In the genomic region with DNA sequence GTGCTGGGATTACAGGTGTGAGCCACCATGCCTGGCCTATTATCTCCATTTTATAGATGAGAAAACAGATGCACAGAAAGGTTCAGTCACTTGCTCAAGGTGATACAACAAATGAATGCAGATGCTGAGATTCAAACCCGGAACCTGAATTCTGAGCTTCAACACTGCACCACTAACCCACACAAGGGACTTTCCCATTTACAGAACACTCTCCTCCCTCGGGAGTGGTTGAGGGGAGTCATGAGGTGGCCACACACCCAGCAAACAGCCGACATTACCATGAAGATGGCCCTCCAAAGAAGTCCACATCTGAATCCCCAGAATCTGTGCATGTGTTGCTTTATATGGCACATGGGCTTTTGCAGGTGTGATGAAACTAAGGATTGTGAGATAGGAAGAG, we compare ENCODE assay signal across 23 cellular contexts. TPM values are rescaled to one million over a fixed set of nuclear protein-coding genes. Genes with fewer than 3 reads are reported as not detected.
DNase-seq lines count a peak whose midpoint lies in the region; ATAC-seq, FAIRE-seq and TF ChIP-seq lines count a peak whose summit lies in the region.
"Had no signal": no experiment of that assay in that cellular context is flagged by ENCODE, and none has a peak within 500 bp of the region (broad histone marks: within the 10 kb centered on the region; RNA-seq: fewer than 3 reads in every experiment).

No MANE protein-coding gene starts in this region.

- TF ChIP-seq CTCF in activated B cell treated with CpG ODN at 0.5 μM for 24 hours (IDR thresholded peaks at IDR 0.05) (no peak), glutamatergic neuron (IDR thresholded peaks at IDR 0.05; ENCODE audit: partially characterized antibody, unreplicated experiment) (no peak)

- ATAC-seq in activated B cell treated with CpG ODN at 0.5 μM for 24 hours (ENCODE audit: low read depth) (peak; percentile 99), HG03439 (IDR thresholded peaks at IDR 0.05; ENCODE audit: unreplicated experiment) (no peak)
- ATAC-seq: GM23338; left colon; psoas muscle; stimulated activated naive CD8-positive, alpha-beta T cell treated with anti-CD3 and anti-CD28 coated beads, Interleukin-15, Interleukin-2, amounts not matched to agents 100 U/mL and 50 U/mL, for 24 hours had no signal

- intact Hi-C loops in CD4-positive, alpha-beta memory T cell (cut with micrococcal nuclease), result no loop called here
- intact Hi-C loops in activated B cell treated with CpG ODN at 0.5 μM for 24 hours (cut with micrococcal nuclease), result loop anchor here (1.0 kb wide), 2 partner anchors 8 to 10 kb away; a partner anchor contains a TSS

- no peak overlapping the region for H3K4me3 ChIP-seq in CD4-positive, alpha-beta memory T cell (ENCODE audit: low read length in 2 of 2)
- H3K4me3 ChIP-seq: GM23338, neural progenitor cell, psoas muscle, transverse colon had no signal

- CTCF ChIA-PET in CD4-positive, alpha-beta memory T cell (lab: Charles Lee; ENCODE audit: partially characterized antibody), result interaction anchor here (1.0 kb wide), 1 partner anchor 40 kb away, joined by 3 read pairs; no protein-coding TSS in a partner anchor
- CTCF ChIA-PET in activated B cell treated with CpG ODN at 0.5 μM for 24 hours (lab: Charles Lee), result interaction anchor here (1.0 to 1.6 kb wide), 2 partner anchors 17 to 40 kb away, joined by 3 to 4 read pairs; no protein-coding TSS in a partner anchor
- CTCF ChIA-PET in activated CD4-positive, alpha-beta T cell treated with anti-CD3 and anti-CD28 coated beads, Interleukin-2, amount 10 ng/mL, durations not matched to agents 7 days and 5 days (lab: Charles Lee), result interaction anchor here (1.1 kb wide), 1 partner anchor 17 kb away, joined by 3 read pairs; no protein-coding TSS in a partner anchor

- H3K36me3 Mint-ChIP-seq in CD4-positive, alpha-beta memory T cell, result peaks cover 27 to 45% of the 10 kb centered on the region in 2 donors
- H3K36me3 Mint-ChIP-seq in activated B cell treated with CpG ODN at 0.5 μM for 24 hours (ENCODE audit: low read depth) (peaks cover 38% of the 10 kb centered on the region), glutamatergic neuron (ENCODE audit: unreplicated experiment) (no peaks in the 10 kb centered on the region)
- H3K36me3 Mint-ChIP-seq in activated CD4-positive, alpha-beta T cell treated with anti-CD3 and anti-CD28 coated beads, Interleukin-2, amount 10 ng/mL, durations not matched to agents 7 days and 5 days (ENCODE audit: low read depth), result peaks cover 25% of the 10 kb centered on the region

- H3K27me3 Mint-ChIP-seq in CD4-positive, alpha-beta memory T cell, result no peaks in the 10 kb centered on the region
- H3K27me3 Mint-ChIP-seq in activated B cell treated with CpG ODN at 0.5 μM for 24 hours (no peaks in the 10 kb centered on the region), glutamatergic neuron (ENCODE audit: unreplicated experiment) (peaks cover 4% of the 10 kb centered on the region)
- H3K27me3 Mint-ChIP-seq in activated CD4-positive, alpha-beta T cell treated with anti-CD3 and anti-CD28 coated beads, Interleukin-2, amount 10 ng/mL, durations not matched to agents 7 days and 5 days, result no peaks in the 10 kb centered on the region
- H3K27me3 Mint-ChIP-seq: brain had no signal

- H3K4me3 Mint-ChIP-seq in CD4-positive, alpha-beta memory T cell, result no peak overlapping the region
- H3K4me3 Mint-ChIP-seq in activated B cell treated with CpG ODN at 0.5 μM for 24 hours (peak overlapping the region; percentile 8), glutamatergic neuron (ENCODE audit: unreplicated experiment) (no peak overlapping the region)
- no peak overlapping the region for H3K4me3 Mint-ChIP-seq in activated CD4-positive, alpha-beta T cell treated with anti-CD3 and anti-CD28 coated beads, Interleukin-2, amount 10 ng/mL, durations not matched to agents 7 days and 5 days
- H3K4me3 Mint-ChIP-seq: brain, endodermal cell, GM23338, neural progenitor cell had no signal

- DNase-seq in CD4-positive, alpha-beta memory T cell, result no peak
- DNase-seq in GM12891 (ENCODE audit: insufficient read length, low spot score) (no peak), activated B cell treated with CpG ODN at 0.5 μM for 24 hours (no peak), glutamatergic neuron (no peak), NCI-H2029 (lab: John Stamatoyannopoulos, UW) (no peak)
- DNase-seq in activated CD4-positive, alpha-beta T cell treated with anti-CD3 and anti-CD28 coated beads, Interleukin-2, amount 10 ng/mL, durations not matched to agents 7 days and 5 days, result no peak
- DNase-seq: activated CD4-positive, alpha-beta T cell treated with anti-CD3 and anti-CD28 coated beads, Interleukin-2, amount 50 U/mL, for 1 hour; activated T-cell treated with anti-CD3 and anti-CD28 coated beads, Interleukin-2, amount 50 U/mL, for 1 hour; COR-L47; endodermal cell; head of caudate nucleus; left colon; NCI-H187 treated with DMSO at 0.1 percent for 48 hours; NCI-H226; NCI-H82; psoas muscle; SIG-M5; stimulated activated naive CD8-positive, alpha-beta T cell treated with anti-CD3 and anti-CD28 coated beads, Interleukin-15, Interleukin-2, amounts not matched to agents 100 U/mL and 50 U/mL, for 24 hours; transverse colon had no signal

- peak; percentile 52 for FAIRE-seq in GM12891 (lab: Jason Lieb, UNC)

- no peaks in the 10 kb centered on the region for H3K9me3 Mint-ChIP-seq in CD4-positive, alpha-beta memory T cell
- H3K9me3 Mint-ChIP-seq in activated B cell treated with CpG ODN at 0.5 μM for 24 hours (no peaks in the 10 kb centered on the region), glutamatergic neuron (ENCODE audit: unreplicated experiment) (peaks cover 9% of the 10 kb centered on the region)
- H3K9me3 Mint-ChIP-seq in activated CD4-positive, alpha-beta T cell treated with anti-CD3 and anti-CD28 coated beads, Interleukin-2, amount 10 ng/mL, durations not matched to agents 7 days and 5 days, result no peaks in the 10 kb centered on the region
- H3K9me3 Mint-ChIP-seq: endodermal cell, GM23338, neural progenitor cell had no signal

- no peaks in the 10 kb centered on the region for H3K9me3 ChIP-seq in CD4-positive, alpha-beta memory T cell (ENCODE audit: control insufficient read depth in 1 of 2, low read length in 2 of 2)
- H3K9me3 ChIP-seq: psoas muscle, transverse colon had no signal

- H3K4me1 ChIP-seq in CD4-positive, alpha-beta memory T cell (ENCODE audit: insufficient read depth, low read length), result no peaks in the 10 kb centered on the region
- H3K4me1 ChIP-seq: neural progenitor cell, psoas muscle had no signal

- H3K27ac ChIP-seq in CD4-positive, alpha-beta memory T cell (ENCODE audit: low read depth, low read length), result no peak overlapping the region
- H3K27ac ChIP-seq: neural progenitor cell, psoas muscle, transverse colon had no signal

- TF ChIP-seq POLR2A in GM12891 (IDR thresholded peaks at IDR 0.05; ENCODE audit: low read depth, low read length), result no peak

- H3K27ac Mint-ChIP-seq in CD4-positive, alpha-beta memory T cell, result peak overlapping the region in 6 of 7 donors; percentile 23 to 71 (median 32)
- H3K27ac Mint-ChIP-seq in activated B cell treated with CpG ODN at 0.5 μM for 24 hours (peak overlapping the region; percentile 59), glutamatergic neuron (ENCODE audit: unreplicated experiment) (peak overlapping the region; percentile 40)
- H3K27ac Mint-ChIP-seq in activated CD4-positive, alpha-beta T cell treated with anti-CD3 and anti-CD28 coated beads, Interleukin-2, amount 10 ng/mL, durations not matched to agents 7 days and 5 days, result no peak overlapping the region
- H3K27ac Mint-ChIP-seq: endodermal cell, GM23338, neural progenitor cell had no signal

- POLR2A ChIA-PET in CD4-positive, alpha-beta memory T cell (lab: Charles Lee; ENCODE audit: partially characterized antibody), result interaction anchor here (1.6 kb wide), 1 partner anchor 9 kb away, joined by 5 read pairs; no protein-coding TSS in a partner anchor
- POLR2A ChIA-PET in activated B cell treated with CpG ODN at 0.5 μM for 24 hours (lab: Charles Lee), result interaction anchor here (0.6 to 3.0 kb wide), 8 partner anchors 8 to 240 kb away, joined by 3 to 23 read pairs (median 6); a partner anchor contains a TSS
- POLR2A ChIA-PET in activated CD4-positive, alpha-beta T cell treated with anti-CD3 and anti-CD28 coated beads, Interleukin-2, amount 10 ng/mL, durations not matched to agents 7 days and 5 days (lab: Charles Lee), result no interaction called here

- H3K36me3 ChIP-seq in CD4-positive, alpha-beta memory T cell (ENCODE audit: insufficient read depth, low read length), result peaks cover 23% of the 10 kb centered on the region
- H3K36me3 ChIP-seq: neural progenitor cell had no signal

- H3K27me3 ChIP-seq in CD4-positive, alpha-beta memory T cell (ENCODE audit: insufficient read depth, low read length), result no peaks in the 10 kb centered on the region
- H3K27me3 ChIP-seq: neural progenitor cell, transverse colon had no signal

- H3K4me1 Mint-ChIP-seq in CD4-positive, alpha-beta memory T cell, result peaks cover 18 to 32% (median 24%) of the 10 kb centered on the region in 4 donors
- peaks cover 33% of the 10 kb centered on the region for H3K4me1 Mint-ChIP-seq in activated B cell treated with CpG ODN at 0.5 μM for 24 hours
- peaks cover 11% of the 10 kb centered on the region for H3K4me1 Mint-ChIP-seq in glutamatergic neuron (ENCODE audit: low read depth, unreplicated experiment)
- peaks cover 24% of the 10 kb centered on the region for H3K4me1 Mint-ChIP-seq in activated CD4-positive, alpha-beta T cell treated with anti-CD3 and anti-CD28 coated beads, Interleukin-2, amount 10 ng/mL, durations not matched to agents 7 days and 5 days

RNA-seq across cellular contexts. Expression of a gene that starts 9.1 kb away (rescaled TPM):
- total RNA-seq in CD4-positive, alpha-beta memory T cell, result 10 to 100 TPM; 25.5 to 27.3 TPM
- polyA plus RNA-seq in CD4-positive, alpha-beta memory T cell, result 10 to 100 TPM; 45.4 to 53.1 TPM
- 12.7 TPM for polyA plus RNA-seq in GM12891 (2012; ENCODE audit: low read depth, missing spikeins)
- total RNA-seq in activated B cell treated with CpG ODN at 0.5 μM for 24 hours (32.2 and 35.7 TPM in 2 replicates), glutamatergic neuron (ENCODE audit: unreplicated experiment) (24.0 TPM)
- total RNA-seq in activated CD4-positive, alpha-beta T cell treated with anti-CD3 and anti-CD28 coated beads, Interleukin-2, amount 10 ng/mL, durations not matched to agents 7 days and 5 days, result 10 to 100 TPM; 21.8 to 22.1 TPM

RNA-seq across cellular contexts. Expression of a gene that starts 11.7 kb away (rescaled TPM):
- total RNA-seq in CD4-positive, alpha-beta memory T cell, result under 1 TPM; 0.19 to 0.26 TPM
- not detected for polyA plus RNA-seq in CD4-positive, alpha-beta memory T cell
- polyA plus RNA-seq in GM12891 (2012; ENCODE audit: low read depth, missing spikeins), result 0.15 TPM
- 0.56 and 0.62 TPM in 2 replicates for total RNA-seq in activated B cell treated with CpG ODN at 0.5 μM for 24 hours
- 1.7 TPM for total RNA-seq in glutamatergic neuron (ENCODE audit: unreplicated experiment)
- under 1 TPM; 0.22 to 0.31 TPM for total RNA-seq in activated CD4-positive, alpha-beta T cell treated with anti-CD3 and anti-CD28 coated beads, Interleukin-2, amount 10 ng/mL, durations not matched to agents 7 days and 5 days

RNA-seq across cellular contexts. Expression of a gene that starts 38.6 kb away (rescaled TPM):
- 10 to 100 TPM; 15.6 to 15.8 TPM for total RNA-seq in CD4-positive, alpha-beta memory T cell
- under 1 TPM in 1 of 2 donors, not detected in 1; 0.16 TPM for polyA plus RNA-seq in CD4-positive, alpha-beta memory T cell
- polyA plus RNA-seq in GM12891 (2012; ENCODE audit: low read depth, missing spikeins), result 13.1 TPM
- total RNA-seq in activated B cell treated with CpG ODN at 0.5 μM for 24 hours (20.3 and 24.2 TPM in 2 replicates), glutamatergic neuron (ENCODE audit: unreplicated experiment) (76.8 TPM)
- total RNA-seq in activated CD4-positive, alpha-beta T cell treated with anti-CD3 and anti-CD28 coated beads, Interleukin-2, amount 10 ng/mL, durations not matched to agents 7 days and 5 days, result 10 to 100 TPM; 21.7 to 22.4 TPM
